Comparison of ENCODE assay signal across 30 cellular contexts in genomic region chr4:3689006-3689405, GRCh38.
"Had no signal": no experiment of that assay in that cellular context is flagged by ENCODE, and none has a peak within 500 bp of the region (broad histone marks: within the 10 kb centered on the region; RNA-seq: fewer than 3 reads in every experiment).

No MANE protein-coding gene starts in this region.

- H3K27ac Mint-ChIP-seq: activated CD4-positive, alpha-beta T cell treated with anti-CD3 and anti-CD28 coated beads, Interleukin-2, amount 10 ng/mL, durations not matched to agents 7 days and 5 days; activated CD8-positive, alpha-beta T cell treated with anti-CD3 and anti-CD28 coated beads for 36 hours; activated naive CD8-positive, alpha-beta T cell treated with anti-CD3 and anti-CD28 coated beads for 36 hours; activated T-helper 17 cell treated with anti-CD3 and anti-CD28 coated beads, Interleukin-2, amount 50 U/mL, for 72 hours; brain; effector memory CD8-positive, alpha-beta T cell; T-helper 17 cell; type B pancreatic cell had no signal

- H3K4me1 Mint-ChIP-seq: activated CD4-positive, alpha-beta T cell treated with anti-CD3 and anti-CD28 coated beads, Interleukin-2, amount 10 ng/mL, durations not matched to agents 7 days and 5 days; activated naive CD8-positive, alpha-beta T cell treated with anti-CD3 and anti-CD28 coated beads for 36 hours; activated T-helper 17 cell treated with anti-CD3 and anti-CD28 coated beads, Interleukin-2, amount 50 U/mL, for 72 hours; T-helper 17 cell had no signal

- H3K27me3 ChIP-seq: adrenal gland, ascending aorta, cardiac muscle cell, hepatocyte, right lobe of liver, vagina had no signal

- H3K9me3 ChIP-seq: adrenal gland, ascending aorta, gastrocnemius medialis, lower lobe of right lung, right lobe of liver, vagina had no signal

- H3K4me1 ChIP-seq: adrenal gland, ascending aorta, gastrocnemius medialis, lower lobe of right lung, right lobe of liver, vagina had no signal

- H3K4me3 Mint-ChIP-seq: activated CD4-positive, alpha-beta T cell treated with anti-CD3 and anti-CD28 coated beads, Interleukin-2, amount 10 ng/mL, durations not matched to agents 7 days and 5 days; activated CD8-positive, alpha-beta T cell treated with anti-CD3 and anti-CD28 coated beads for 36 hours; activated naive CD8-positive, alpha-beta T cell treated with anti-CD3 and anti-CD28 coated beads for 36 hours; activated T-cell treated with anti-CD3 and anti-CD28 coated beads, Interleukin-2, amount 50 U/mL, for 4 hours; activated T-helper 17 cell treated with anti-CD3 and anti-CD28 coated beads, Interleukin-2, amount 50 U/mL, for 72 hours; brain; effector memory CD8-positive, alpha-beta T cell; naive thymus-derived CD8-positive, alpha-beta T cell; T-helper 17 cell; type B pancreatic cell had no signal

- H3K9me3 Mint-ChIP-seq: activated CD4-positive, alpha-beta T cell treated with anti-CD3 and anti-CD28 coated beads, Interleukin-2, amount 10 ng/mL, durations not matched to agents 7 days and 5 days; activated CD8-positive, alpha-beta T cell treated with anti-CD3 and anti-CD28 coated beads for 36 hours; activated naive CD8-positive, alpha-beta T cell treated with anti-CD3 and anti-CD28 coated beads for 36 hours; activated T-cell treated with anti-CD3 and anti-CD28 coated beads, Interleukin-2, amount 50 U/mL, for 4 hours; activated T-helper 17 cell treated with anti-CD3 and anti-CD28 coated beads, Interleukin-2, amount 50 U/mL, for 72 hours; effector memory CD8-positive, alpha-beta T cell had no signal

- H3K36me3 ChIP-seq: adrenal gland, ascending aorta, cardiac muscle cell, gastrocnemius medialis, lower lobe of right lung, right lobe of liver, vagina had no signal

- ATAC-seq: activated CD8-positive, alpha-beta T cell treated with anti-CD3 and anti-CD28 coated beads for 36 hours; activated T-cell treated with anti-CD3 and anti-CD28 coated beads, Interleukin-2, amount 50 U/mL, for 4 hours; activated T-helper 17 cell treated with anti-CD3 and anti-CD28 coated beads, Interleukin-2, amount 50 U/mL, for 72 hours; effector memory CD8-positive, alpha-beta T cell; gastrocnemius medialis; left colon; lower lobe of right lung; naive thymus-derived CD8-positive, alpha-beta T cell; stimulated activated naive CD8-positive, alpha-beta T cell treated with anti-CD3 and anti-CD28 coated beads, Interleukin-15, Interleukin-2, amounts not matched to agents 100 U/mL and 50 U/mL, for 24 hours; T-helper 17 cell had no signal

- H3K4me3 ChIP-seq: adrenal gland, ascending aorta, cardiac muscle cell, gastrocnemius medialis, hepatocyte, lower lobe of right lung, right lobe of liver, skin epidermis, vagina had no signal

- H3K27me3 Mint-ChIP-seq: activated CD4-positive, alpha-beta T cell treated with anti-CD3 and anti-CD28 coated beads, Interleukin-2, amount 10 ng/mL, durations not matched to agents 7 days and 5 days; activated T-helper 17 cell treated with anti-CD3 and anti-CD28 coated beads, Interleukin-2, amount 50 U/mL, for 72 hours had no signal

- H3K27ac ChIP-seq: adrenal gland, ascending aorta, cardiac muscle cell, gastrocnemius medialis, hepatocyte, lower lobe of right lung, right lobe of liver, skin epidermis, vagina had no signal

- H3K36me3 Mint-ChIP-seq: activated naive CD8-positive, alpha-beta T cell treated with anti-CD3 and anti-CD28 coated beads for 36 hours; brain; naive thymus-derived CD8-positive, alpha-beta T cell; type B pancreatic cell had no signal

- DNase-seq: activated CD4-positive, alpha-beta T cell treated with anti-CD3 and anti-CD28 coated beads for 1 hour; activated CD4-positive, alpha-beta T cell treated with anti-CD3 and anti-CD28 coated beads, Interleukin-2, amount 10 ng/mL, durations not matched to agents 7 days and 5 days; activated CD8-positive, alpha-beta T cell treated with anti-CD3 and anti-CD28 coated beads for 36 hours; activated gamma-delta T cell treated with Interleukin-2 at 50 U/mL for 16 hours; activated naive CD8-positive, alpha-beta T cell treated with anti-CD3 and anti-CD28 coated beads for 36 hours; activated T-cell treated with anti-CD3 and anti-CD28 coated beads, Interleukin-2, amount 50 U/mL, for 4 hours; adrenal gland; cortex of kidney; effector memory CD8-positive, alpha-beta T cell; erythroblast; islet precursor cell; left colon; lower lobe of right lung; mesenchymal stem cell; stimulated activated CD4-positive, alpha-beta T cell treated with anti-CD3 and anti-CD28 coated beads, Interleukin-12 subunit alpha, Interleukin-12 subunit beta, amount 100 ng/mL, for 4 hours; stimulated activated CD4-positive, alpha-beta T cell treated with anti-CD3 and anti-CD28 coated beads, Interleukin-4, amount 100 ng/mL, for 1 hour; stimulated activated naive CD8-positive, alpha-beta T cell treated with anti-CD3 and anti-CD28 coated beads, Interleukin-15, Interleukin-2, amounts not matched to agents 100 U/mL and 50 U/mL, for 24 hours; T-helper 17 cell; T1000 had no signal
